1 cellular context compared by ENCODE assay signal in genomic region chr1:2109581-2110021, GRCh38.
TF ChIP-seq lines count a peak whose summit lies in the region.

No MANE protein-coding gene starts in this region.

TF ChIP-seq in K562, 482 proteins besides CTCF, POLR2A, EP300 and RAD21 (continued from another document):
- TF ChIP-seq ZNF318 (IDR thresholded peaks at IDR 0.05; ENCODE audit: borderline replicate concordance in 1 of 2, low read depth in 1 of 2): no peak
- no peak for TF ChIP-seq RAD51 (IDR thresholded peaks at IDR 0.05; ENCODE audit: borderline replicate concordance, low read depth)
- no peak for TF ChIP-seq ZFX (CRISPR knock-in tag; IDR thresholded peaks at IDR 0.05)
- TF ChIP-seq PHF21A (IDR thresholded peaks at IDR 0.05; ENCODE audit: borderline replicate concordance, low read depth): no peak
- TF ChIP-seq FUS (optimal IDR thresholded peaks at IDR 0.05; ENCODE audit: low read depth, low read length): no peak
- no peak for TF ChIP-seq U2AF1 (optimal IDR thresholded peaks at IDR 0.05; ENCODE audit: low read depth, low read length)
- TF ChIP-seq TRIM25 (IDR thresholded peaks at IDR 0.05; ENCODE audit: borderline replicate concordance): no peak
- TF ChIP-seq HDAC2 (IDR thresholded peaks at IDR 0.05): no peak
- no peak for TF ChIP-seq ZBED1 (IDR thresholded peaks at IDR 0.05)
- TF ChIP-seq ZNF766 (CRISPR knock-in tag; conservative IDR thresholded peaks at IDR 0.05): no peak
- no peak for TF ChIP-seq ZNF395 (CRISPR knock-in tag; IDR thresholded peaks at IDR 0.05)
- no peak for TF ChIP-seq ZNF12 (CRISPR knock-in tag; IDR thresholded peaks at IDR 0.05)
- peak; percentile 1; the same call in 1 of the 2 replicates for TF ChIP-seq STAG1 (CRISPR knock-in tag; IDR thresholded peaks at IDR 0.05; ENCODE audit: borderline replicate concordance)
- TF ChIP-seq ZHX1 (conservative IDR thresholded peaks at IDR 0.05; ENCODE audit: low read length): no peak
- 0 out of 2 replicates have a peak, but pooled peaks have one; percentile 5 for TF ChIP-seq ESRRA (IDR thresholded peaks at IDR 0.05; ENCODE audit: borderline replicate concordance, low read depth)
- no peak for TF ChIP-seq CREB5 (CRISPR knock-in tag; IDR thresholded peaks at IDR 0.05)
- TF ChIP-seq CBFA2T2 (conservative IDR thresholded peaks at IDR 0.05): no peak
- no peak for TF ChIP-seq ZNF717 (CRISPR knock-in tag; IDR thresholded peaks at IDR 0.05)
- no peak for TF ChIP-seq TFAP4 (CRISPR knock-in tag; IDR thresholded peaks at IDR 0.05; ENCODE audit: borderline replicate concordance)
- no peak for TF ChIP-seq ZNF217 (CRISPR knock-in tag; IDR thresholded peaks at IDR 0.05)
- TF ChIP-seq ARID1B (IDR thresholded peaks at IDR 0.05): no peak
- no peak for TF ChIP-seq NR2C2 (CRISPR knock-in tag; IDR thresholded peaks at IDR 0.05)
- 0 out of 2 replicates have a peak, but pooled peaks have one; percentile 4 for TF ChIP-seq NR2C2 (tag; IDR thresholded peaks at IDR 0.05)
